17 cellular contexts compared by ENCODE assay signal in the genomic region with DNA sequence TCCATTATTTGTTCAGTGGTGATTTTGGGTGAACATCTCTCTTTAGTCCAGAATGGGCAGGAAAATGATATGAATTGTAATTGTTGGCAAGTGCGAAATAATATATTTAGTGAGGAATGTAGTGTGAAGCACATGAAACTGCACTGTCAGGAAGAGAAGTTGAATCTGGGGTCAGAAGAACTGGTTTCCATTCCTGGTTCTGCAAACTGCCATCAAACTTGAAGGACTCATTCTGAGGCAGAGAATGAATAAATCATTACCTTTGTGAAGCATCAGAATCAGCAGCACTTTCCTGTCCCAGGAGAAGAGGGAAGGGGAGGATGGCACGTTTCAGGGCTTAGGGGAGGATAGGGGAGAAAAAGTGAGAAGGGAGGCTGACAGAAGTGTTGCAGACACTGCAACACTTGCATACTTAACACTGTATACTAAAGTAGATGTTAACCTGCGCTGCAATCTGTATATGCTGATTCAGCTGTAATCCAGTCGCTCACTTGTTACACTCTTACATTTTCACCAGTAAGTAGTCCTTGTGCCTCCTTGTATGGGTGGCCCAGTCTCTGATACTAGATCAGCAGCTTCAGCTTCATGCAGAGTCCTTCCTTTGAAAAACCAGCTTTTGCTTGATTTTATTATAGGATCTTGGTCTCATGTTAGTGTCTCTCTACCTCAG. TPM values are rescaled to one million over a fixed set of nuclear protein-coding genes. Genes with fewer than 3 reads are reported as not detected.
"Had no signal": no experiment of that assay in that cellular context is flagged by ENCODE, and none has a peak within 500 bp of the region (broad histone marks: within the 10 kb centered on the region; RNA-seq: fewer than 3 reads in every experiment).

No MANE protein-coding gene starts in this region.

- H3K4me3 ChIP-seq: ovary, skin epidermis, tibial nerve had no signal

- H3K4me1 Mint-ChIP-seq: brain, mesothelial cell of epicardium, neural crest cell had no signal

- H3K9me3 ChIP-seq: ovary, tibial nerve had no signal

- H3K4me3 Mint-ChIP-seq: activated naive CD4-positive, alpha-beta T cell treated with anti-CD3 and anti-CD28 coated beads, Interleukin-2, amount 50 U/mL, for 24 hours; brain; mesothelial cell of epicardium; neural crest cell had no signal

- DNase-seq: activated effector memory CD4-positive, alpha-beta T cell treated with Interleukin-2 at 50 U/mL for 16 hours; activated T-cell treated with anti-CD3 and anti-CD28 coated beads, Interleukin-2, amount 50 U/mL, for 1 hour; cerebellar nuclear complex; dermis blood vessel endothelial cell; hippocampal formation; kidney glomerular epithelial cell; ovary had no signal

- H3K27me3 Mint-ChIP-seq: activated naive CD4-positive, alpha-beta T cell treated with anti-CD3 and anti-CD28 coated beads, Interleukin-2, amount 50 U/mL, for 24 hours had no signal

- H3K36me3 Mint-ChIP-seq: activated naive CD4-positive, alpha-beta T cell treated with anti-CD3 and anti-CD28 coated beads, Interleukin-2, amount 50 U/mL, for 24 hours; brain; mesothelial cell of epicardium had no signal

- H3K27ac Mint-ChIP-seq: activated naive CD4-positive, alpha-beta T cell treated with anti-CD3 and anti-CD28 coated beads, Interleukin-2, amount 50 U/mL, for 24 hours; brain; mesothelial cell of epicardium had no signal

- H3K36me3 ChIP-seq: ovary, tibial nerve had no signal

- ATAC-seq: activated CD4-positive, CD25-positive, alpha-beta regulatory T cell treated with anti-CD3 and anti-CD28 coated beads, Interleukin-2, amount 50 U/mL, for 24 hours had no signal

- H3K27ac ChIP-seq: ovary, tibial nerve had no signal

- H3K27me3 ChIP-seq: ovary, tibial nerve had no signal

- H3K9me3 Mint-ChIP-seq: activated naive CD4-positive, alpha-beta T cell treated with anti-CD3 and anti-CD28 coated beads, Interleukin-2, amount 50 U/mL, for 24 hours had no signal

RNA-seq across cellular contexts. Expression of gene RPTN, which starts 10.5 kb away (rescaled TPM):
- total RNA-seq: dermis blood vessel endothelial cell; epithelial cell of proximal tubule; mesothelial cell of epicardium; neural crest cell; ovary; T-helper 2 cell treated with Interferon-gamma antibody and Interleukin-4, amounts not matched to agents 100 ng/mL and 5 ng/mL, for 36 hours; tibial nerve had no signal
- polyA plus RNA-seq: ovary had no signal

RNA-seq across cellular contexts. Expression of gene TCHH, which starts 54.2 kb away (rescaled TPM):
- total RNA-seq: mesothelial cell of epicardium, myocyte, neural crest cell had no signal

RNA-seq across cellular contexts. Expression of gene HRNR, which starts 54.5 kb away (rescaled TPM):
- total RNA-seq: dermis blood vessel endothelial cell; epithelial cell of proximal tubule; mesothelial cell of epicardium; myocyte; neural crest cell; ovary; T-helper 2 cell treated with Interferon-gamma antibody and Interleukin-4, amounts not matched to agents 100 ng/mL and 5 ng/mL, for 36 hours; tibial nerve had no signal
- polyA plus RNA-seq: ovary had no signal
